In genomic region chr5:124056326-124057160, GRCh38 we compare ENCODE assay signal across 10 cellular contexts.
DNase-seq lines count a peak whose midpoint lies in the region; ATAC-seq and TF ChIP-seq lines count a peak whose summit lies in the region.
"Had no signal": no experiment of that assay in that cellular context is flagged by ENCODE, and none has a peak within 500 bp of the region (broad histone marks: within the 10 kb centered on the region; RNA-seq: fewer than 3 reads in every experiment).

No MANE protein-coding gene starts in this region.

- no peak overlapping the region for H3K4me3 ChIP-seq in GM12865 (ENCODE audit: low read depth, low read length)
- H3K4me3 ChIP-seq: K562 had no signal

- ATAC-seq in GM21447 (IDR thresholded peaks at IDR 0.05; ENCODE audit: unreplicated experiment), result peak; percentile 73
- peak; percentile 70 for ATAC-seq in HG03432 (IDR thresholded peaks at IDR 0.05; ENCODE audit: unreplicated experiment)
- ATAC-seq: K562 had no signal

- intact Hi-C loops in cardiac septum (cut with DNase I), result no loop called here

- peak; percentile 71 for DNase-seq in GM12865 (ENCODE audit: low read depth)
- peak; percentile 41 for DNase-seq in germinal center (ENCODE audit: low spot score)
- DNase-seq in SHP77 treated with DMSO at 0.1 percent for 48 hours (lab: John Stamatoyannopoulos, UW), result no peak
- DNase-seq in SHP77 (lab: John Stamatoyannopoulos, UW), result no peak
- no peak for DNase-seq in cardiac septum (ENCODE audit: low spot score)
- no peak for DNase-seq in activated CD8-positive, alpha-beta memory T cell treated with anti-CD3 and anti-CD28 coated beads, Interleukin-2, amount 50 U/mL, for 48 hours
- DNase-seq: T-helper 1 cell had no signal

- TF ChIP-seq CTCF in GM12865 (IDR thresholded peaks at IDR 0.05; ENCODE audit: insufficient read depth, low read depth, low read length, missing control alignments), result no peak

Comparison
In these comparisons a context has a peak if more than half of its experiments do, and no peak if none do; other contexts are left out.
1. DNase-seq: peak in GM12865 (single experiment) and germinal center (single experiment); none in SHP77 treated with DMSO at 0.1 percent for 48 hours (single experiment), SHP77 (0 of 2), cardiac septum (single experiment) and activated CD8-positive, alpha-beta memory T cell treated with anti-CD3 and anti-CD28 coated beads, Interleukin-2, amount 50 U/mL, for 48 hours (single experiment).